In genomic region chr2:67388680-67389079, GRCh38 we compare ENCODE assay signal across 2 cellular contexts.
A peak's percentile ranks its signal among the peaks of the same experiment; 100 is the strongest.
TF ChIP-seq lines count a peak whose summit lies in the region.

No MANE protein-coding gene starts in this region.

TF ChIP-seq in GM23338, 12 proteins besides CTCF, POLR2A, EP300 and RAD21:
- peak; percentile 67; the same call in 1 of the 2 replicates for TF ChIP-seq ZNF462 (CRISPR knock-in tag; IDR thresholded peaks at IDR 0.05)
- no peak for TF ChIP-seq POLR2AphosphoS5 (IDR thresholded peaks at IDR 0.05; ENCODE audit: low read depth)
- no peak for TF ChIP-seq ETS1 (IDR thresholded peaks at IDR 0.05)
- TF ChIP-seq REST (IDR thresholded peaks at IDR 0.05; ENCODE audit: unreplicated experiment), result no peak
- no peak for TF ChIP-seq ZNF114 (CRISPR knock-in tag; IDR thresholded peaks at IDR 0.05)

TF ChIP-seq in WTC11, 78 proteins besides CTCF, POLR2A, EP300 and RAD21:
- no peak for TF ChIP-seq STAT6 (CRISPR knock-in tag; conservative IDR thresholded peaks at IDR 0.05; ENCODE audit: low read depth)
- no peak for TF ChIP-seq ZNF532 (CRISPR knock-in tag; IDR thresholded peaks at IDR 0.05; ENCODE audit: borderline replicate concordance)
- TF ChIP-seq MAX (CRISPR knock-in tag; IDR thresholded peaks at IDR 0.05), result no peak
- TF ChIP-seq FOXK1 (CRISPR knock-in tag; IDR thresholded peaks at IDR 0.05), result no peak
- TF ChIP-seq AR (CRISPR knock-in tag; IDR thresholded peaks at IDR 0.05), result no peak
- TF ChIP-seq TP53 (CRISPR knock-in tag; IDR thresholded peaks at IDR 0.05), result no peak
- no peak for TF ChIP-seq FOXJ3 (CRISPR knock-in tag; IDR thresholded peaks at IDR 0.05; ENCODE audit: borderline replicate concordance)
